8 cellular contexts compared by ENCODE assay signal in the genomic region with DNA sequence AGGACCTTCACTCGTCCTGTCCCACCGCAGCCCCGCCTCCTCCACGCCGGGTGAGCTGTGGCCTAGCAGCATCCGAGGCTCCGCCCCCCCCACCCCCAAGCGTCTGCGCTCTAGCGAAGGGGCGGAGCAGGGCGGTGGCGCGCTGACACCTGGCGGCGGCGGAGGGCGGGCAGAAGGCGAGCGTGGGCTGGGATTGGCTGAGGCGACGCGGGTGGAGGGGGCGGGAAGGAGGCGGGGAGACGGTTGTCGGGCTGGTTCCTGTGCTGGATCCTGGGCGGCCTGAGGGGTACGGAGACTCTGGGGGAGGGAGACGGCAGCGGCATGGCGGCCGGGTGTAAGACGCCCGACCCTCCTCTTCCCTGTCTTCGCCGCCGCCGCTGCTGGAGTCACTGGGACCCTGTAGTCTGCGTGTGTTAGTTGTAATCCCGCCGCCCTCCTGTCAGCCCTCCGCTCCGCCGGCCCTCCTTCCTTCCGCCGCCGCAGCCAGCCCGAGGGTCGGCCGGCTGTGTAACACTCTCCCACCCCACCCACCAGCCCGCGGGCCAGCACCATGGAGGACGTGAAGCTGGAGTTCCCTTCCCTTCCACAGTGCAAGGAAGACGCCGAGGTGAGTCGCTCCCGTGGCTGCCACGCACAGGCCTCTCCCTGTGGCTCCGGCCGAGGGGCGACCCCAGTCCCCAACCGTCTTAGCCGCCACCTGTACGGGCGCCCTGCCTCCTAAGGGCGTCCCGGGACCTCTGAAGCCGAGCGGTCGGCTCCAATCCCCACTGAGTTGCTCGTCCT. TPM values are rescaled to one million over a fixed set of nuclear protein-coding genes. Genes with fewer than 3 reads are reported as not detected.
DNase-seq lines count a peak whose midpoint lies in the region; ATAC-seq and TF ChIP-seq lines count a peak whose summit lies in the region.

A gene with protein sequence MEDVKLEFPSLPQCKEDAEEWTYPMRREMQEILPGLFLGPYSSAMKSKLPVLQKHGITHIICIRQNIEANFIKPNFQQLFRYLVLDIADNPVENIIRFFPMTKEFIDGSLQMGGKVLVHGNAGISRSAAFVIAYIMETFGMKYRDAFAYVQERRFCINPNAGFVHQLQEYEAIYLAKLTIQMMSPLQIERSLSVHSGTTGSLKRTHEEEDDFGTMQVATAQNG (plus strand): TSS at position 242 of the 783 bp plus-strand sequence. CDS start 309 bp downstream, at position 551.

- no peak for TF ChIP-seq CTCF in hepatocyte (IDR thresholded peaks at IDR 0.05; ENCODE audit: poor library complexity)

- ATAC-seq in GM18517 (IDR thresholded peaks at IDR 0.05; ENCODE audit: unreplicated experiment) (peak; percentile 89), HG03039 (IDR thresholded peaks at IDR 0.05; ENCODE audit: unreplicated experiment) (peak; percentile 95), aorta (ENCODE audit: low FRiP score) (peak; percentile 100)

- peaks cover 47% of the 10 kb centered on the region for H3K79me2 ChIP-seq in hepatocyte

- H3K27me3 ChIP-seq in hepatocyte = no peaks in the 10 kb centered on the region
- H3K27me3 ChIP-seq in aorta (ENCODE audit: control insufficient read depth in 1 of 2, insufficient read depth in 2 of 2, low read length in 1 of 2) = no peaks in the 10 kb centered on the region

- intact Hi-C loops in aorta (cut with DNase I) = loop anchor here in 1 of 2 donors (10.0 kb wide), 1 partner anchor 55 kb away; no protein-coding TSS in a partner anchor

- WGBS in hepatocyte (ENCODE audit: low lambda C conversion rate, missing lambda C conversion rate) = 0% methylated on average over 22 of the region's 72 CpGs
- 0% methylated on average over 56 to 72 of the region's 72 CpGs for WGBS in aorta, 2 donors

- H3K9me2 ChIP-seq in hepatocyte (replicated peaks; ENCODE audit: insufficient read depth) = no peaks in the 10 kb centered on the region

- peak within 1 kb of the TSS; percentile 91 for H2AFZ ChIP-seq in hepatocyte

- H3K36me3 ChIP-seq in hepatocyte (replicated peaks; ENCODE audit: insufficient read depth, low read depth) (no peaks in the 10 kb centered on the region), aorta (ENCODE audit: control insufficient read depth in 1 of 2, insufficient read depth in 2 of 2, low read length in 1 of 2) (peaks cover 0 to 3% of the 10 kb centered on the region in 2 donors)

- H3K9me3 ChIP-seq in hepatocyte (ENCODE audit: low read depth) (no peaks in the 10 kb centered on the region), aorta (ENCODE audit: control insufficient read depth, low read length) (no peaks in the 10 kb centered on the region)

- no peaks in the 10 kb centered on the region for H4K20me1 ChIP-seq in hepatocyte (ENCODE audit: insufficient read depth, poor library complexity, severe bottlenecking)

- peak within 1 kb of the TSS; percentile 80 for H3K4me2 ChIP-seq in hepatocyte

- peak within 1 kb of the TSS; percentile 81 for H3K27ac ChIP-seq in hepatocyte
- H3K27ac ChIP-seq in aorta (ENCODE audit: low read depth in 1 of 2, low read length in 2 of 2) = peak within 1 kb of the TSS in 1 of 2 donors; percentile 53

- DNase-seq in NCI-H2081 (lab: John Stamatoyannopoulos, UW) (peak; percentile 97 to 98), T-helper 9 cell (peak; percentile 96), astrocyte of the hippocampus (ENCODE audit: low read depth, low spot score) (peak; percentile 100), hepatocyte (ENCODE audit: low spot score) (peak; percentile 100), renal cortical epithelial cell (ENCODE audit: low read depth) (peak; percentile 90), aorta (peak; percentile 99 to 100)

- H3K4me1 ChIP-seq in hepatocyte (ENCODE audit: insufficient read depth) (no peaks in the 10 kb centered on the region), aorta (ENCODE audit: control insufficient read depth in 1 of 2, insufficient read depth in 2 of 2, low read length in 2 of 2) (no peaks in the 10 kb centered on the region)

- peak within 1 kb of the TSS; percentile 78 for H3K4me3 ChIP-seq in hepatocyte
- peak within 1 kb of the TSS; percentile 65 to 77 for H3K4me3 ChIP-seq in aorta (ENCODE audit: low read length in 2 of 2)

RNA-seq across cellular contexts. Expression of the gene that starts here (rescaled TPM):
- total RNA-seq in hepatocyte (19.9 and 21.5 TPM in 2 replicates), renal cortical epithelial cell (22.3 and 23.8 TPM in 2 replicates), aorta (10 to 100 TPM; 14.3 to 15.5 TPM)
- polyA plus RNA-seq in hepatocyte (7.1 and 8.1 TPM in 2 replicates), aorta (10 to 100 TPM in 1 of 2 donors, 1 to 10 TPM in 1; 5.3 to 12.8 TPM)
